20 cellular contexts compared by ENCODE assay signal in the genomic region with DNA sequence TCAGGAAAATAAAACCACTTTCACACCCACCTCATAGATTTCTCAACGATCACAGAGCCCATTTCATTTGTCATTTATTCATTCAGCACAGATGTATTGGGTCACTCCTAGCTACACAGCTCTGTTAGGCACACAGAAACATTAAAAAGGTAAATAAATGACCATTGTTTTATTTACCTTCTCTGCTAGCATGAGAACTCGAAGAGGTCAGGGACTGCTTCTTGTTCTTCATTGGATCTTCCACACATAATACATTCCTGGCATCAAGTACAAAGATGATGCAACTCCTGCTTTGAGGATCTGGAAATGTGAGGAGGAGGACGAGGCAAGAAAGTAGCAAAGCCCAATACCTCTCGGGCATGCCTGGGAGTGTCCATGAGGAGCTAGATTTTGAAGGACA.
"Had no signal": no experiment of that assay in that cellular context is flagged by ENCODE, and none has a peak within 500 bp of the region (broad histone marks: within the 10 kb centered on the region; RNA-seq: fewer than 3 reads in every experiment).

No MANE protein-coding gene starts in this region.

- H3K4me1 ChIP-seq: ascending aorta, pancreas, tibial artery had no signal

- H3K27ac ChIP-seq: ascending aorta, pancreas, tibial artery had no signal

- H3K27me3 ChIP-seq: ascending aorta, pancreas, tibial artery had no signal

- H3K36me3 ChIP-seq: ascending aorta, pancreas, tibial artery had no signal

- DNase-seq: activated CD4-positive, alpha-beta T cell treated with anti-CD3 and anti-CD28 coated beads, Interleukin-2, amount 10 ng/mL, durations not matched to agents 24 days and 14 days; activated CD4-positive, CD25-positive, alpha-beta regulatory T cell; activated CD8-positive, alpha-beta T cell treated with anti-CD3 and anti-CD28 coated beads for 36 hours; activated effector memory CD4-positive, alpha-beta T cell treated with Interleukin-2 at 50 U/mL for 16 hours; activated naive CD4-positive, alpha-beta T cell treated with anti-CD3 and anti-CD28 coated beads, Interleukin-2, amount 10 ng/mL, durations not matched to agents 7 days and 5 days; activated T-cell treated with anti-CD3 and anti-CD28 coated beads, Interleukin-2, amount 50 U/mL, for 4 hours; cortex of kidney; foreskin fibroblast; natural killer cell; pancreas; stimulated activated CD4-positive, alpha-beta T cell treated with anti-CD3 and anti-CD28 coated beads, Interleukin-12 subunit alpha, Interleukin-12 subunit beta, amount 100 ng/mL, for 4 hours; stimulated activated CD4-positive, alpha-beta T cell treated with anti-CD3 and anti-CD28 coated beads, Interleukin-1b, Interleukin-23, amount 100 ng/mL, for 48 hours; stimulated activated naive CD8-positive, alpha-beta T cell treated with anti-CD3 and anti-CD28 coated beads, Interleukin-15, Interleukin-2, amounts not matched to agents 100 U/mL and 50 U/mL, for 24 hours; substantia nigra; T-helper 1 cell; T1000; tibial artery had no signal

- ATAC-seq: activated CD8-positive, alpha-beta T cell treated with anti-CD3 and anti-CD28 coated beads for 36 hours; activated T-cell treated with anti-CD3 and anti-CD28 coated beads, Interleukin-2, amount 50 U/mL, for 4 hours; esophagus mucosa; natural killer cell; pancreas; stimulated activated naive CD8-positive, alpha-beta T cell treated with anti-CD3 and anti-CD28 coated beads, Interleukin-15, Interleukin-2, amounts not matched to agents 100 U/mL and 50 U/mL, for 24 hours had no signal

- H3K9me3 ChIP-seq: ascending aorta, pancreas, tibial artery had no signal

- FAIRE-seq: endometrium, pancreas had no signal

- H3K4me3 ChIP-seq: ascending aorta, pancreas, tibial artery had no signal
